ENCODE assay signal across 23 cellular contexts in the genomic region with DNA sequence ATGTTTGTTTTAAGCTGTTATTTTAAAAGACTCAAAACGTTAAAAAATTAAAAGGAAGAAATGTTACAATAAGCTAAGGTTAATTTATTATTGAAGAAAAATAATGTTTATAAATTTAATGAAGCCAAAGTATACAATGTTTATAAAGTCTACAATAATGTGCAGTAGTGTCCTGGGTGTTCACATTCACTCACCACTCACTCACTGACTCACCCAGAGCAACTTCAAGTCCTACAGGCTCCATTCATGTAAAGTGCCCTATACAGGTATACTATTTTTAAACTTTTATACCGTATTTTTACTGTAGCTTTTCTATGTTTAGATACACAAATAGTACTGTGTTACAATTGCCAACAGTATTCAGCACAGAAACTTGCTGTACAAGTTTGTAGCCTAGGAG. TPM values are rescaled to one million over a fixed set of nuclear protein-coding genes. Genes with fewer than 3 reads are reported as not detected.
"Had no signal": no experiment of that assay in that cellular context is flagged by ENCODE, and none has a peak within 500 bp of the region (broad histone marks: within the 10 kb centered on the region; RNA-seq: fewer than 3 reads in every experiment).

No MANE protein-coding gene starts in this region.

- H3K27ac ChIP-seq: colonic mucosa, gastrocnemius medialis, left lung, pancreas, right lobe of liver, stomach, thyroid gland had no signal

- FAIRE-seq: endothelial cell of umbilical vein, pancreas had no signal

- H3K9me3 ChIP-seq: colonic mucosa, gastrocnemius medialis, left lung, pancreas, right lobe of liver, stomach, thyroid gland had no signal

- H3K27me3 ChIP-seq: colonic mucosa, gastrocnemius medialis, left lung, pancreas, right lobe of liver, stomach, thyroid gland had no signal

- H3K36me3 ChIP-seq: colonic mucosa, gastrocnemius medialis, left lung, pancreas, right lobe of liver, stomach, thyroid gland had no signal

- H3K4me1 ChIP-seq: colonic mucosa, gastrocnemius medialis, left lung, pancreas, right lobe of liver, stomach, thyroid gland had no signal

- ATAC-seq: gastrocnemius medialis; left cardiac atrium; left lung; naive thymus-derived CD8-positive, alpha-beta T cell; pancreas; right lobe of liver; stimulated activated effector memory CD8-positive, alpha-beta T cell treated with anti-CD3 and anti-CD28 coated beads, Interleukin-12 subunit alpha, Interleukin-12 subunit beta, amount 100 ng/mL, for 72 hours had no signal

- DNase-seq: colonic mucosa; effector CD8-positive, alpha-beta T cell; endodermal cell; erythroblast; gastrocnemius medialis; head of caudate nucleus; left cardiac atrium; left lung; mesendoderm; naive thymus-derived CD8-positive, alpha-beta T cell; nephron progenitor cell; nucleus accumbens; pancreas; retina; right lobe of liver; stimulated activated CD4-positive, alpha-beta T cell treated with anti-CD3 and anti-CD28 coated beads, Interleukin-2, amount 100 ng/mL, for 24 hours; stimulated activated CD4-positive, alpha-beta T cell treated with anti-CD3 and anti-CD28 coated beads, Interleukin-4, amount 100 ng/mL, for 24 hours; stimulated activated naive CD4-positive, alpha-beta T cell treated with Interleukin-2 at 50 U/mL for 16 hours; stomach; thyroid gland had no signal

- H3K4me3 ChIP-seq: colonic mucosa, gastrocnemius medialis, left lung, pancreas, right lobe of liver, smooth muscle cell, stomach, thyroid gland had no signal

- H3K4me2 ChIP-seq: smooth muscle cell had no signal

RNA-seq across cellular contexts. Expression of gene COL8A1, which starts 55.2 kb away (rescaled TPM):
- polyA plus RNA-seq: naive thymus-derived CD8-positive, alpha-beta T cell had no signal
